ENCODE assay signal across 16 cellular contexts in the genomic region with DNA sequence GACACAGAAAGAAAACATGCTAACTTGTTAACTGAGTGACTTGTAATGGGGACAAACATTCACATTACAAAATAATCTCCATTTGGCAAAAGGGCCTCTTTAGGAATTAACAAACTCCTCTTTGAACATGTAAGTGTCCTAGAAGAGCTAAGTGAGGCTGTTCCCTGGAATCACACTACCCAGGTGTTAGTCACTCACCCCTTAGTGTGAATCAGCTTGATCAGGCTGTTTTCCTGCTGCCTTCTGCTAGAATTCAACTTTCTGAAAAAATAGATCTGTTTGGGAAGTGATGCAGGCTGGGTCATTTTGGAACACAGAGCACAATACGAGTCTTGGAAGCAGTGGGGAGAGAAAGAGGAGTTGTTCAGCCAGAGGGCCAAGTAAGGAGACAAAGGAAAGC. TPM values are rescaled to one million over a fixed set of nuclear protein-coding genes. Genes with fewer than 3 reads are reported as not detected.
DNase-seq lines count a peak whose midpoint lies in the region; ATAC-seq and TF ChIP-seq lines count a peak whose summit lies in the region.
"Had no signal": no experiment of that assay in that cellular context is flagged by ENCODE, and none has a peak within 500 bp of the region (broad histone marks: within the 10 kb centered on the region; RNA-seq: fewer than 3 reads in every experiment).

No MANE protein-coding gene starts in this region.

- ATAC-seq in foreskin keratinocyte: peak; percentile 7
- no peak for ATAC-seq in GM21576 (IDR thresholded peaks at IDR 0.05; ENCODE audit: unreplicated experiment)
- ATAC-seq: activated T-cell treated with anti-CD3 and anti-CD28 coated beads, Interleukin-2, amount 50 U/mL, for 4 hours had no signal

- H3K4me1 ChIP-seq in foreskin keratinocyte (no peaks in the 10 kb centered on the region), tibial artery (peaks cover 0 to 60% (median 42%) of the 10 kb centered on the region in 4 donors), SJCRH30 (peaks cover 8% of the 10 kb centered on the region; the same call in 1 of the 2 replicates)

- H3K4me3 ChIP-seq in astrocyte of the spinal cord (ENCODE audit: low read depth, low read length) (no peak overlapping the region), tibial artery (no peak overlapping the region), SJCRH30 (no peak overlapping the region)
- H3K4me3 ChIP-seq: smooth muscle cell had no signal

- H3K27ac ChIP-seq in foreskin keratinocyte (no peak overlapping the region), tibial artery (peak overlapping the region; percentile 76 to 83), SJCRH30 (no peak overlapping the region)

- H3K27me3 ChIP-seq in foreskin keratinocyte: peaks cover 3% of the 10 kb centered on the region
- no peaks in the 10 kb centered on the region for H3K27me3 ChIP-seq in tibial artery
- no peaks in the 10 kb centered on the region for H3K27me3 ChIP-seq in SJCRH30

- H3K9me3 ChIP-seq in tibial artery: no peaks in the 10 kb centered on the region
- H3K9me3 ChIP-seq in SJCRH30 (replicated peaks): no peaks in the 10 kb centered on the region

- TF ChIP-seq CTCF in astrocyte of the spinal cord (IDR thresholded peaks at IDR 0.05; ENCODE audit: low read depth, low read length) (no peak), foreskin keratinocyte (conservative IDR thresholded peaks at IDR 0.05) (no peak), tibial artery (IDR thresholded peaks at IDR 0.05) (no peak)

- no peaks in the 10 kb centered on the region for H3K36me3 ChIP-seq in tibial artery
- no peaks in the 10 kb centered on the region for H3K36me3 ChIP-seq in SJCRH30

- in situ Hi-C loops in astrocyte of the spinal cord (cut with HindIII; ENCODE audit: low sequenced_read_pairs): no loop called here

- intact Hi-C loops in tibial artery (cut with DNase I; ENCODE audit: low total_unique reads): loop anchor here (2.0 to 10.0 kb wide), 5 partner anchors 179 to 1427 kb away; partner anchors contain the start of gene OSR1

- DNase-seq in HS-5 (ENCODE audit: low read depth) (peak; percentile 5), astrocyte of the spinal cord (ENCODE audit: low read depth, low spot score) (peak; percentile 25), foreskin keratinocyte (no peak), tibial artery (no peak), mesenteric fat pad (ENCODE audit: low spot score) (no peak), SJCRH30 (no peak)
- DNase-seq: activated CD4-positive, alpha-beta memory T cell treated with anti-CD3 and anti-CD28 coated beads for 36 hours; activated T-cell treated with anti-CD3 and anti-CD28 coated beads, Interleukin-2, amount 50 U/mL, for 4 hours; effector CD8-positive, alpha-beta T cell; foreskin melanocyte; GF-D8; KBM-7; NCI-H1105; NCI-H748 treated with DMSO at 0.1 percent for 48 hours had no signal

RNA-seq across cellular contexts. Expression of gene TTC32, which starts 40.0 kb away (rescaled TPM):
- total RNA-seq in foreskin keratinocyte (4.2 and 5.2 TPM in 2 replicates), mesenteric fat pad (8.6 TPM)
- 2.8 and 5.2 TPM in 2 replicates for polyA plus RNA-seq in foreskin keratinocyte
- total RNA-seq in SJCRH30 (2014; rRNA removed; shearing (Covaris generic)): 17.4 and 21.1 TPM in 2 replicates

Comparison
In these comparisons a context has a peak if more than half of its experiments do, and no peak if none do; other contexts are left out.
1. DNase-seq: peak in HS-5 (single experiment) and astrocyte of the spinal cord (single experiment); none in foreskin keratinocyte (0 of 2), tibial artery (0 of 2), mesenteric fat pad (single experiment) and SJCRH30 (0 of 2).
2. H3K27ac ChIP-seq: peak in tibial artery (2 of 2); none in foreskin keratinocyte (single experiment) and SJCRH30 (single experiment).